21 cellular contexts compared by ENCODE assay signal in the genomic region with DNA sequence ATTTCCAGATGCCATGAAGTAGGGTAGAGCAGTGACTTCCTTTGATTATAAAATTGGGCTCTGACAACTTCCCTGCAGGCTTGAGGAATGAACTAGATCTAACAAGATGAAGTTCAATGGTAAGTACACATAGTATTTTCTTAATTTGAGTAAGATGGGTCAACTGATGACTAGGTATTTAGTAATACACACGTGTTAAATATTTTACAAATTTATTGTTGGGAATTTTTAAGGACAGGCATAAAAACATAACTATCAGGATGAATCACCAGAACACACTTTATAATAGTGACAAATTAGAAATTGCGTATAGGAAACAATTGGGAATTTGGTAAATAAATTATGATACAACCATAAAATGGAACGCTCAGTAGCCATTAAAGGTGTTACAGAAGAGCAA.
"Had no signal": no experiment of that assay in that cellular context is flagged by ENCODE, and none has a peak within 500 bp of the region (broad histone marks: within the 10 kb centered on the region; RNA-seq: fewer than 3 reads in every experiment).

No MANE protein-coding gene starts in this region.

- H3K36me3 ChIP-seq: SJCRH30 had no signal

- FAIRE-seq: HepG2, RCC 7860 had no signal

- DNase-seq: IMR-90, Karpas-422, KG1, MM.1S, NCI-H1092 treated with DMSO at 0.1 percent for 48 hours, NCI-H1436, NCI-H187, NCI-H2029, NCI-H2081 treated with DMSO at 0.1 percent for 48 hours, NCI-H2171, NCI-H226, NCI-H446, NCI-H510A, NCI-H524 treated with DMSO at 0.1 percent for 48 hours, NCI-H69, NCI-H774, RPMI8226, SHP77 treated with DMSO at 0.1 percent for 48 hours, SJCRH30 had no signal

- H3K27ac ChIP-seq: SJCRH30 had no signal

- H3K4me1 ChIP-seq: SJCRH30 had no signal

- H3K27me3 ChIP-seq: SJCRH30 had no signal

- H3K4me3 ChIP-seq: SJCRH30 had no signal

- H3K9me3 ChIP-seq: SJCRH30 had no signal
